8 cellular contexts compared by ENCODE assay signal in the genomic region with DNA sequence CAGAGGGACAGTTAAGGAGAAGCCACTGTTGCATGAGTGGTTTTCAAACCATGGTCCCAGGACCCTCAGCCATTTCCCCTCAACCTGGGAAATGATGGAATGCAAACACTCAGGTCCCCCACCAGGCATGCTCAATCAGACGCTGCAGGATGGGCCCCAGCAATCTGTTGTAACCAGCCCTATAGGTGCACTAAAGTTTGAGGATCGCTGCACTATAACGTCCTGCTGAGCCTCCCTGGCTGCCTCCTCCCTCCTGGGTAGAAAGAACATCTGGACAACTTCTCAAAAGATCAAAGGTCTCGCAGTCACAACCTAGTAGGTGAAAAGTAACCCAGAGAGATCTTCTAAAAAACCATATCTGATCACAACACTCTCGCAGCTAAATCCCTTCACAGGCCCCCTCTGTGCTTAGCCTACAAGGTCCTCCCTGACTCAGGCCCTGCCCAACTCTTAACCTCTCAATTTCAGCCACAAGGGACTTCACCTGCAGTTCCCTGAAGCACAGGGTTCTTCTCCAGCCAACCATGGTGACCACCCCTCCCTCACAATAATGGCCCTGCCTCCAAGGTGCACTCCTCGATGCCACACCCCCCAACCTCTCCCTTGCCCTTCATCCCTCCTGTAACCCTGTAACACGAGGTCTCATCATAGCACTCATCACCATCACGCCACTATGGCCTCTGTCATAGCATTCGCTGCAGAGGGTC.
DNase-seq lines count a peak whose midpoint lies in the region; ATAC-seq lines count a peak whose summit lies in the region.
"Had no signal": no experiment of that assay in that cellular context is flagged by ENCODE, and none has a peak within 500 bp of the region (broad histone marks: within the 10 kb centered on the region; RNA-seq: fewer than 3 reads in every experiment).

No MANE protein-coding gene starts in this region.

- H3K27me3 Mint-ChIP-seq in stimulated activated naive B cell treated with anti-CD40 and anti-IgM and Interleukin-4, amounts not matched to agents 10 μg/mL and 1 μg/mL and 100 μg/mL, for 72 hours: peaks cover 43 to 44% of the 10 kb centered on the region in 2 donors

- H3K36me3 Mint-ChIP-seq in stimulated activated naive B cell treated with anti-CD40 and anti-IgM and Interleukin-4, amounts not matched to agents 10 μg/mL and 1 μg/mL and 100 μg/mL, for 72 hours: peaks cover 4 to 7% of the 10 kb centered on the region in 2 donors

- peak overlapping the region in 1 of 2 donors; percentile 0 for H3K4me3 Mint-ChIP-seq in stimulated activated naive B cell treated with anti-CD40 and anti-IgM and Interleukin-4, amounts not matched to agents 10 μg/mL and 1 μg/mL and 100 μg/mL, for 72 hours

- H3K27ac ChIP-seq in epithelial cell of prostate: peak overlapping the region; percentile 83

- H3K4me1 Mint-ChIP-seq in stimulated activated naive B cell treated with anti-CD40 and anti-IgM and Interleukin-4, amounts not matched to agents 10 μg/mL and 1 μg/mL and 100 μg/mL, for 72 hours: peaks cover 32 to 53% of the 10 kb centered on the region in 2 donors

- DNase-seq in epithelial cell of prostate (ENCODE audit: low read depth, low spot score) (no peak), ecto neural progenitor cell (ENCODE audit: low spot score) (no peak), NAMALWA (ENCODE audit: low spot score) (no peak)
- DNase-seq in stimulated activated naive B cell treated with anti-CD40 and anti-IgM and Interleukin-4, amounts not matched to agents 10 μg/mL and 1 μg/mL and 100 μg/mL, for 72 hours: no peak
- DNase-seq: activated gamma-delta T cell treated with Interleukin-2 at 50 U/mL for 16 hours had no signal

- ATAC-seq in GM19397 (IDR thresholded peaks at IDR 0.05; ENCODE audit: unreplicated experiment) (peak; percentile 39), HG03175 (IDR thresholded peaks at IDR 0.05; ENCODE audit: unreplicated experiment) (peak; percentile 34), GM19467 (IDR thresholded peaks at IDR 0.05; ENCODE audit: unreplicated experiment) (no peak)
- ATAC-seq in stimulated activated naive B cell treated with anti-CD40 and anti-IgM and Interleukin-4, amounts not matched to agents 10 μg/mL and 1 μg/mL and 100 μg/mL, for 72 hours (replicated peaks): peak in 1 of 2 donors; percentile 17

- no peaks in the 10 kb centered on the region for H3K9me3 Mint-ChIP-seq in stimulated activated naive B cell treated with anti-CD40 and anti-IgM and Interleukin-4, amounts not matched to agents 10 μg/mL and 1 μg/mL and 100 μg/mL, for 72 hours

- peak overlapping the region; percentile 1 for H3K27ac Mint-ChIP-seq in stimulated activated naive B cell treated with anti-CD40 and anti-IgM and Interleukin-4, amounts not matched to agents 10 μg/mL and 1 μg/mL and 100 μg/mL, for 72 hours
